ENCODE assay signal across 11 cellular contexts in the genomic region with DNA sequence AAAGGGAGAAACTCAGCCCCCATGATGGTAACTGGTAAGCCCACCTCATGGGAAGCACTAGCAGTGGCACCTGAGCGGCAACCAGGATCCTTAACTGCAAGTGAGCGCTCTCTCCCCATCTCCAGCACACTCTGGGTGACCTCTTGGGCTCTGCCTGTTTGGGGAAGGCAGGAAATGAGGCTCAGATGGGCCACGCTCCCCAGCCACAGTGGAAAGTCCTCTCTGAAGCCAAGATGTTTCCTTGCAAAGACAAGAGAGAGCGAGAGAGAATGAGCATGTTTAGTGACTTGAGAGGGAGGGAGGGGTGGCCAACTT.
A peak's percentile ranks its signal among the peaks of the same experiment; 100 is the strongest.
DNase-seq lines count a peak whose midpoint lies in the region; ATAC-seq, FAIRE-seq and TF ChIP-seq lines count a peak whose summit lies in the region.
"Had no signal": no experiment of that assay in that cellular context is flagged by ENCODE, and none has a peak within 500 bp of the region (broad histone marks: within the 10 kb centered on the region; RNA-seq: fewer than 3 reads in every experiment).

No MANE protein-coding gene starts in this region.

- CTCF ChIA-PET in PC-9 (lab: Charles Lee) (interaction anchor here (0.5 kb wide), 1 partner anchor 40 kb away, joined by 3 read pairs; no protein-coding TSS in a partner anchor), endothelial cell of umbilical vein (lab: Charles Lee) (interaction anchor here (0.6 to 3.2 kb wide), 8 partner anchors 8 to 998 kb away, joined by 3 to 27 read pairs (median 4); no protein-coding TSS in a partner anchor)

- peaks cover 37% of the 10 kb centered on the region for H3F3A ChIP-seq in PC-9 (ENCODE audit: insufficient read depth, low read depth)

- TF ChIP-seq POLR2A in endothelial cell of umbilical vein (IDR thresholded peaks at IDR 0.05; ENCODE audit: low read depth, low read length) (no peak), Peyer's patch (IDR thresholded peaks at IDR 0.05) (no peak)

- H3K4me2 ChIP-seq in BLaER1: peak overlapping the region; percentile 71
- H3K4me2 ChIP-seq in PC-9: peak overlapping the region; percentile 78
- peak overlapping the region; percentile 79 for H3K4me2 ChIP-seq in endothelial cell of umbilical vein (ENCODE audit: insufficient read depth, low read length)
- H3K4me2 ChIP-seq in parathyroid adenoma (ENCODE audit: low read length): no peak overlapping the region

- H3K79me2 ChIP-seq in PC-9 (ENCODE audit: low read depth) (no peaks in the 10 kb centered on the region), endothelial cell of umbilical vein (ENCODE audit: control insufficient read depth, insufficient read depth, low read length) (no peaks in the 10 kb centered on the region), parathyroid adenoma (no peaks in the 10 kb centered on the region)

- H2AFZ ChIP-seq in PC-9 (peak overlapping the region; percentile 66), endothelial cell of umbilical vein (ENCODE audit: low read depth, low read length) (peak overlapping the region; percentile 95), parathyroid adenoma (no peak overlapping the region)

- no peaks in the 10 kb centered on the region for H3K9me2 ChIP-seq in PC-9 (ENCODE audit: insufficient read depth)

- TF ChIP-seq CTCF in PC-9 (conservative IDR thresholded peaks at IDR 0.05) (no peak), endothelial cell of umbilical vein (IDR thresholded peaks at IDR 0.05; ENCODE audit: extremely low read depth in 1 of 2, insufficient read depth in 1 of 2, low read depth in 1 of 2, low read length in 2 of 2) (no peak), parathyroid adenoma (IDR thresholded peaks at IDR 0.05) (no peak), Peyer's patch (IDR thresholded peaks at IDR 0.05) (no peak)

- DNase-seq in PC-9 (no peak), endothelial cell of umbilical vein (ENCODE audit: low read depth, low spot score) (peak; percentile 81), Peyer's patch (no peak), DMS53 (lab: John Stamatoyannopoulos, UW) (no peak), activated gamma-delta T cell (lab: John Stamatoyannopoulos, UW) (no peak)
- DNase-seq: effector CD4-positive, alpha-beta T cell; OCI-M1; stimulated activated CD4-positive, alpha-beta T cell treated with anti-CD3 and anti-CD28 coated beads, Interleukin-4, amount 100 ng/mL, for 1 hour had no signal

- H4K20me1 ChIP-seq in BLaER1 (peaks cover 9% of the 10 kb centered on the region; the same call in 1 of the 2 replicates), PC-9 (ENCODE audit: insufficient read depth) (no peaks in the 10 kb centered on the region), endothelial cell of umbilical vein (replicated peaks; ENCODE audit: control insufficient read depth, extremely low read depth, insufficient read depth, low read length) (no peaks in the 10 kb centered on the region)

- H3K4me3 ChIP-seq in BLaER1: no peak overlapping the region
- peak overlapping the region; percentile 36; the same call in 1 of the 2 replicates for H3K4me3 ChIP-seq in PC-9
- H3K4me3 ChIP-seq in endothelial cell of umbilical vein (replicated peaks in 1 of 3; ENCODE audit: insufficient read depth in 1 of 3, low read depth in 1 of 3, low read length in 3 of 3): peak overlapping the region in 1 of 3 experiments; percentile 27
- H3K4me3 ChIP-seq in parathyroid adenoma (ENCODE audit: low read depth, low read length): no peak overlapping the region
- no peak overlapping the region for H3K4me3 ChIP-seq in Peyer's patch

- POLR2A ChIA-PET in PC-9 (lab: Charles Lee; ENCODE audit: unreplicated experiment) (interaction anchor here (0.6 kb wide), 1 partner anchor 34 kb away, joined by 8 read pairs; no protein-coding TSS in a partner anchor), endothelial cell of umbilical vein (lab: Charles Lee) (interaction anchor here (1.0 kb wide), 1 partner anchor 378 kb away, joined by 3 read pairs; no protein-coding TSS in a partner anchor)

- H3K27ac ChIP-seq in BLaER1 (no peak overlapping the region), PC-9 (peak overlapping the region; percentile 95), endothelial cell of umbilical vein (ENCODE audit: insufficient read depth, low read depth, low read length) (peak overlapping the region; percentile 88), parathyroid adenoma (peak overlapping the region; percentile 49), Peyer's patch (peak overlapping the region in 2 of 4 donors; percentile 3 to 48)

- H3K9ac ChIP-seq in BLaER1: no peak overlapping the region
- H3K9ac ChIP-seq in endothelial cell of umbilical vein (replicated peaks; ENCODE audit: extremely low read depth, insufficient read depth, low read length): peak overlapping the region; percentile 49
- H3K9ac ChIP-seq in parathyroid adenoma: no peak overlapping the region

- dilution Hi-C loops in endothelial cell of umbilical vein (cut with MboI; ENCODE audit: extremely low pct_ligation_motif_present, low sequenced_read_pairs): no loop called here

- intact Hi-C loops in PC-9 (cut with micrococcal nuclease; ENCODE audit: unreplicated experiment): no loop called here
- intact Hi-C loops in endothelial cell of umbilical vein (cut with micrococcal nuclease): loop anchor here (2.0 to 10.0 kb wide), 2 partner anchors 204 to 720 kb away; no protein-coding TSS in a partner anchor

- ATAC-seq in HG02970 (IDR thresholded peaks at IDR 0.05; ENCODE audit: low FRiP score, unreplicated experiment): no peak

- H3K27me3 ChIP-seq in BLaER1: peaks cover 54% of the 10 kb centered on the region
- no peaks in the 10 kb centered on the region for H3K27me3 ChIP-seq in PC-9 (ENCODE audit: insufficient read depth, low read depth)
- H3K27me3 ChIP-seq in endothelial cell of umbilical vein (ENCODE audit: control insufficient read depth in 2 of 2, insufficient read depth in 2 of 2, low read length in 2 of 2): no peaks in the 10 kb centered on the region
- H3K27me3 ChIP-seq in parathyroid adenoma (ENCODE audit: control insufficient read depth, insufficient read depth, low read length): no peaks in the 10 kb centered on the region
- no peaks in the 10 kb centered on the region for H3K27me3 ChIP-seq in Peyer's patch

- BruUV-seq in PC-9 (replicated peaks; lab: Mats Ljungman, UMichigan): no TSS peak
- no TSS peak for BruUV-seq in endothelial cell of umbilical vein (replicated peaks; lab: Mats Ljungman, UMichigan)

- H3K9me3 ChIP-seq in BLaER1: no peaks in the 10 kb centered on the region
- H3K9me3 ChIP-seq in PC-9 (ENCODE audit: insufficient read depth, low read depth): no peaks in the 10 kb centered on the region
- H3K9me3 ChIP-seq in endothelial cell of umbilical vein (replicated peaks; ENCODE audit: control insufficient read depth, insufficient read depth, low read length): no peaks in the 10 kb centered on the region
- H3K9me3 ChIP-seq in parathyroid adenoma (ENCODE audit: control insufficient read depth, low read length): no peaks in the 10 kb centered on the region
- no peaks in the 10 kb centered on the region for H3K9me3 ChIP-seq in Peyer's patch

- H3K36me3 ChIP-seq in BLaER1: no peaks in the 10 kb centered on the region
- H3K36me3 ChIP-seq in PC-9 (ENCODE audit: low read depth): no peaks in the 10 kb centered on the region
- H3K36me3 ChIP-seq in endothelial cell of umbilical vein (ENCODE audit: control insufficient read depth in 2 of 2, extremely low read depth in 1 of 2, insufficient read depth in 2 of 2, low read length in 2 of 2): no peaks in the 10 kb centered on the region
- no peaks in the 10 kb centered on the region for H3K36me3 ChIP-seq in parathyroid adenoma (ENCODE audit: control insufficient read depth, insufficient read depth, low read length)
- no peaks in the 10 kb centered on the region for H3K36me3 ChIP-seq in Peyer's patch

- H3K9me1 ChIP-seq in endothelial cell of umbilical vein (replicated peaks; ENCODE audit: control insufficient read depth, extremely low read depth, insufficient read depth, low read length): no peaks in the 10 kb centered on the region

- peaks cover 26% of the 10 kb centered on the region for H3K4me1 ChIP-seq in BLaER1
- H3K4me1 ChIP-seq in PC-9 (replicated peaks; ENCODE audit: insufficient read depth): peaks cover 66% of the 10 kb centered on the region
- H3K4me1 ChIP-seq in endothelial cell of umbilical vein (ENCODE audit: control insufficient read depth, extremely low read depth, insufficient read depth, low read length): peaks cover 26% of the 10 kb centered on the region
- no peaks in the 10 kb centered on the region for H3K4me1 ChIP-seq in parathyroid adenoma
- peaks cover 0 to 23% (median 5%) of the 10 kb centered on the region in 4 donors for H3K4me1 ChIP-seq in Peyer's patch

- no peak for FAIRE-seq in endothelial cell of umbilical vein (lab: Jason Lieb, UNC)

TF ChIP-seq in endothelial cell of umbilical vein, 7 proteins besides CTCF, POLR2A, EP300 and RAD21:
- TF ChIP-seq POLR2AphosphoS5 (IDR thresholded peaks at IDR 0.05; ENCODE audit: insufficient read depth, low read depth, low read length) (peak; percentile 4), MYC (IDR thresholded peaks at IDR 0.05; ENCODE audit: low read depth, low read length) (no peak), GATA2 (IDR thresholded peaks at IDR 0.05; ENCODE audit: insufficient read depth, insufficient read length, low read depth, low read length) (peak; percentile 69), JUN (IDR thresholded peaks at IDR 0.05; ENCODE audit: borderline replicate concordance, insufficient read depth, insufficient read length, low read depth) (no peak)
